Comparison of ENCODE assay signal across 27 cellular contexts in the genomic region with DNA sequence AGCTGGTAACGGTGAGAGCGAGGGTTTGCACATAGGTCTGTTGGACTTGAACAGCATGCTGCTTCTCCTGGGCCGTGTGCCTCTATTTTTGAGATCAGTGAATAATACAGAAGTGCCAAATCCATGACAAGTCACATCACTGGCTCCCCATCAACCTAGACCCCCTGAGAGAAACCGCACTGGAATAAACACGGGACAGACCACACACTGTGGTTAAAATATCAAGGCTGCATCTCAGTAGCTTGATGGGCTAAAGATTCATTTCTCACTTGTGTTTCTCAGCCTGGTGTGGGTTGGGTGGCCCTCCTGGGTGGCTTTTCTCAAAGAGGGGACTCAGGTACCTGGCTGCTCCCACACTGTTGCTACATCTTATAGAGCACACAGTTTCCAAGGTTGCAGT.
"Had no signal": no experiment of that assay in that cellular context is flagged by ENCODE, and none has a peak within 500 bp of the region (broad histone marks: within the 10 kb centered on the region; RNA-seq: fewer than 3 reads in every experiment).

No MANE protein-coding gene starts in this region.

- H3K4me3 ChIP-seq: stomach, suprapubic skin, testis, thoracic aorta, thyroid gland, tibial artery, tibial nerve, transverse colon, upper lobe of left lung, upper lobe of right lung, uterus, vagina had no signal

- H3K36me3 Mint-ChIP-seq: stimulated activated effector memory CD8-positive, alpha-beta T cell treated with anti-CD3 and anti-CD28 coated beads, Interleukin-12 subunit alpha, Interleukin-12 subunit beta, amount 100 ng/mL, for 72 hours; stimulated activated memory B cell treated with anti-CD40 and anti-IgM and Interleukin-4, amounts not matched to agents 10 μg/mL and 1 μg/mL and 100 μg/mL, for 72 hours; stimulated activated naive B cell treated with anti-CD40 and anti-IgM and Interleukin-4, amounts not matched to agents 10 μg/mL and 1 μg/mL and 100 μg/mL, for 72 hours had no signal

- H3K27ac ChIP-seq: stomach, suprapubic skin, testis, thoracic aorta, thyroid gland, tibial artery, tibial nerve, transverse colon, upper lobe of left lung, upper lobe of right lung, uterus, vagina had no signal

- H3K27me3 ChIP-seq: testis, thyroid gland, tibial artery, tibial nerve, transverse colon, upper lobe of left lung, upper lobe of right lung, uterus, vagina had no signal

- DNase-seq: stimulated activated CD4-positive, alpha-beta T cell treated with anti-CD3 and anti-CD28 coated beads, Interleukin-2, amount 100 ng/mL, for 48 hours; stimulated activated CD4-positive, alpha-beta T cell treated with anti-CD3 and anti-CD28 coated beads, Interleukin-4, amount 100 ng/mL, for 1 hour; stimulated activated CD4-positive, alpha-beta T cell treated with anti-CD3 and anti-CD28 coated beads, Interleukin-4, amount 100 ng/mL, for 24 hours; stimulated activated CD4-positive, alpha-beta T cell treated with anti-CD3 and anti-CD28 coated beads, Interleukin-4, amount 100 ng/mL, for 4 hours; stimulated activated CD8-positive, alpha-beta memory T cell treated with anti-CD3 and anti-CD28 coated beads, Interleukin-4, amount 100 ng/mL, for 48 hours; stimulated activated naive B cell treated with anti-CD40 and anti-IgM and Interleukin-4, amounts not matched to agents 10 μg/mL and 1 μg/mL and 100 μg/mL, for 72 hours; stimulated activated naive CD4-positive, alpha-beta T cell; stimulated activated naive CD4-positive, alpha-beta T cell treated with Interleukin-2 at 50 U/mL for 16 hours; stimulated activated naive CD8-positive, alpha-beta T cell treated with anti-CD3 and anti-CD28 coated beads, Interleukin-15, amount 100 ng/mL, for 72 hours; stimulated activated naive CD8-positive, alpha-beta T cell treated with anti-CD3 and anti-CD28 coated beads, Interleukin-15, Interleukin-2, amounts not matched to agents 100 U/mL and 50 U/mL, for 24 hours; stomach; substantia nigra; testis; thyroid gland; tibial artery; transverse colon; trophoblast cell; upper lobe of left lung; upper lobe of right lung; uterus had no signal

- H3K9me3 Mint-ChIP-seq: stimulated activated memory B cell treated with anti-CD40 and anti-IgM and Interleukin-4, amounts not matched to agents 10 μg/mL and 1 μg/mL and 100 μg/mL, for 72 hours; stimulated activated naive CD8-positive, alpha-beta T cell treated with anti-CD3 and anti-CD28 coated beads, Interleukin-15, amount 100 ng/mL, for 72 hours; stimulated activated naive CD8-positive, alpha-beta T cell treated with anti-CD3 and anti-CD28 coated beads, Interleukin-15, Interleukin-2, amounts not matched to agents 100 ng/mL and 50 ng/mL, for 24 hours had no signal

- H3K36me3 ChIP-seq: stomach, suprapubic skin, thoracic aorta, thyroid gland, tibial artery, tibial nerve, transverse colon, upper lobe of left lung, upper lobe of right lung, uterus, vagina had no signal

- H3K27ac Mint-ChIP-seq: stimulated activated effector memory CD8-positive, alpha-beta T cell treated with anti-CD3 and anti-CD28 coated beads, Interleukin-12 subunit alpha, Interleukin-12 subunit beta, amount 100 ng/mL, for 72 hours; stimulated activated memory B cell treated with anti-CD40 and anti-IgM and Interleukin-4, amounts not matched to agents 10 μg/mL and 1 μg/mL and 100 μg/mL, for 72 hours; stimulated activated naive B cell treated with anti-CD40 and anti-IgM and Interleukin-4, amounts not matched to agents 10 μg/mL and 1 μg/mL and 100 μg/mL, for 72 hours; stimulated activated naive CD8-positive, alpha-beta T cell treated with anti-CD3 and anti-CD28 coated beads, Interleukin-15, amount 100 ng/mL, for 72 hours; stimulated activated naive CD8-positive, alpha-beta T cell treated with anti-CD3 and anti-CD28 coated beads, Interleukin-15, Interleukin-2, amounts not matched to agents 100 ng/mL and 50 ng/mL, for 24 hours had no signal

- ATAC-seq: stimulated activated effector memory CD8-positive, alpha-beta T cell treated with anti-CD3 and anti-CD28 coated beads, Interleukin-12 subunit alpha, Interleukin-12 subunit beta, amount 100 ng/mL, for 72 hours; stimulated activated naive B cell treated with anti-CD40 and anti-IgM and Interleukin-4, amounts not matched to agents 10 μg/mL and 1 μg/mL and 100 μg/mL, for 72 hours; stimulated activated naive CD8-positive, alpha-beta T cell treated with anti-CD3 and anti-CD28 coated beads, Interleukin-15, amount 100 ng/mL, for 72 hours; stimulated activated naive CD8-positive, alpha-beta T cell treated with anti-CD3 and anti-CD28 coated beads, Interleukin-15, Interleukin-2, amounts not matched to agents 100 U/mL and 50 U/mL, for 24 hours; upper lobe of right lung had no signal

- H3K4me3 Mint-ChIP-seq: stimulated activated effector memory CD8-positive, alpha-beta T cell treated with anti-CD3 and anti-CD28 coated beads, Interleukin-12 subunit alpha, Interleukin-12 subunit beta, amount 100 ng/mL, for 72 hours; stimulated activated memory B cell treated with anti-CD40 and anti-IgM and Interleukin-4, amounts not matched to agents 10 μg/mL and 1 μg/mL and 100 μg/mL, for 72 hours; stimulated activated naive B cell treated with anti-CD40 and anti-IgM and Interleukin-4, amounts not matched to agents 10 μg/mL and 1 μg/mL and 100 μg/mL, for 72 hours; stimulated activated naive CD8-positive, alpha-beta T cell treated with anti-CD3 and anti-CD28 coated beads, Interleukin-15, amount 100 ng/mL, for 72 hours; stimulated activated naive CD8-positive, alpha-beta T cell treated with anti-CD3 and anti-CD28 coated beads, Interleukin-15, Interleukin-2, amounts not matched to agents 100 ng/mL and 50 ng/mL, for 24 hours had no signal

- H3K4me1 Mint-ChIP-seq: stimulated activated effector memory CD8-positive, alpha-beta T cell treated with anti-CD3 and anti-CD28 coated beads, Interleukin-12 subunit alpha, Interleukin-12 subunit beta, amount 100 ng/mL, for 72 hours; stimulated activated memory B cell treated with anti-CD40 and anti-IgM and Interleukin-4, amounts not matched to agents 10 μg/mL and 1 μg/mL and 100 μg/mL, for 72 hours; stimulated activated naive B cell treated with anti-CD40 and anti-IgM and Interleukin-4, amounts not matched to agents 10 μg/mL and 1 μg/mL and 100 μg/mL, for 72 hours; stimulated activated naive CD8-positive, alpha-beta T cell treated with anti-CD3 and anti-CD28 coated beads, Interleukin-15, amount 100 ng/mL, for 72 hours had no signal

- H3K4me1 ChIP-seq: suprapubic skin, testis, thyroid gland, tibial nerve, transverse colon, upper lobe of left lung, upper lobe of right lung, uterus, vagina had no signal

- H3K9me3 ChIP-seq: suprapubic skin, testis, thoracic aorta, thyroid gland, tibial artery, transverse colon, upper lobe of right lung, uterus, vagina had no signal
